8 cellular contexts compared by ENCODE assay signal in the genomic region with DNA sequence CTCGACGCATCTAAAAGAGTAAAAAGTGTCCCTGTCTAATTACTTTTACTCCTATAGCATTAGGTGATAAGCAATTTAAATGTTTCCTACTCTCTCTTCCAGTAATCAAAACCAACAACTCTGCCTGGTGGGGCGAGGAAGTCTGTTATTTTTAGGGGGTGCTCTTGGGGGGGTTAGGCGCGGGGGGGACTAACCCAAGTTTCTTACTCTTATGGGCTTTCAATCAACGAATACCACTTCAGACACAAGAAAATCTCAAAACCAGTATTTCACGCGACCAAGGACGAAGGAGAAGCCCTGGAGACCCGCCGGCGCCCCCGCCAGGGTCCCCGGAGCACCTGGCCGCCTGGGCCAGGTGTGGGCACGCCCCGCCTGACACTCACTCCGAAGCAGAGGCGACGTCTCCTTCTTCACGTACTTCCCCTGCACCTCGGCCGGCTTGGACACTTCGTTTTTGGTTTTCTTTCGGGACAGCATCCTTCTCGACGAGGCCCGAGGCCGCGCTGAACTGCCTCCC. TPM values are rescaled to one million over a fixed set of nuclear protein-coding genes. Genes with fewer than 3 reads are reported as not detected.
DNase-seq lines count a peak whose midpoint lies in the region; ATAC-seq and TF ChIP-seq lines count a peak whose summit lies in the region.

No MANE protein-coding gene starts in this region.

- no peaks in the 10 kb centered on the region for H3K9me3 ChIP-seq in H9 (ENCODE audit: control insufficient read depth, low read depth, low read length)

- no peak overlapping the region for H3T11ph ChIP-seq in H9 (ENCODE audit: low read length)

- H3K9ac ChIP-seq in H9 (ENCODE audit: extremely low read depth, insufficient read length, low read length): peak overlapping the region; percentile 48

- no peak overlapping the region; a peak in 1 of 5 replicates for H3K4me3 Mint-ChIP-seq in H9
- no peak overlapping the region for H3K4me3 Mint-ChIP-seq in activated naive CD8-positive, alpha-beta T cell treated with anti-CD3 and anti-CD28 coated beads, Interleukin-2, amount 50 U/mL, for 24 hours
- H3K4me3 Mint-ChIP-seq in stimulated activated naive B cell treated with anti-CD40 and anti-IgM and Interleukin-4, amounts not matched to agents 10 μg/mL and 1 μg/mL and 100 μg/mL, for 72 hours: no peak overlapping the region

- no peaks in the 10 kb centered on the region for H3K23me2 ChIP-seq in H9 (ENCODE audit: insufficient read length, low read depth, low read length, poor library complexity, severe bottlenecking)

- DNase-seq in NK-92 treated with Interleukin-12 subunit alpha and Interleukin-12 subunit beta, amount 100 ng/mL, for 24 hours (lab: John Stamatoyannopoulos, UW): peak; percentile 52
- DNase-seq in NK-92 (lab: John Stamatoyannopoulos, UW; ENCODE audit: unreplicated experiment): no peak
- peak; percentile 58 for DNase-seq in H9
- peak; percentile 49 for DNase-seq in NCI-H1105 treated with DMSO at 0.1 percent for 48 hours (lab: John Stamatoyannopoulos, UW)
- no peak for DNase-seq in activated naive CD8-positive, alpha-beta T cell treated with anti-CD3 and anti-CD28 coated beads, Interleukin-2, amount 50 U/mL, for 24 hours
- DNase-seq in iPS-NIHi11 (ENCODE audit: low spot score): peak; percentile 47
- no peak for DNase-seq in stimulated activated naive B cell treated with anti-CD40 and anti-IgM and Interleukin-4, amounts not matched to agents 10 μg/mL and 1 μg/mL and 100 μg/mL, for 72 hours
- DNase-seq in AML-193 (lab: John Stamatoyannopoulos, UW): no peak

- WGBS in H9 (ENCODE audit: extremely low coverage, insufficient read length, low lambda C conversion rate): no CpG with 5 or more reads among the region's 30 CpGs

- H3K27me3 Mint-ChIP-seq in H9 (ENCODE audit: low read depth): no peaks in the 10 kb centered on the region
- no peaks in the 10 kb centered on the region for H3K27me3 Mint-ChIP-seq in activated naive CD8-positive, alpha-beta T cell treated with anti-CD3 and anti-CD28 coated beads, Interleukin-2, amount 50 U/mL, for 24 hours
- no peaks in the 10 kb centered on the region for H3K27me3 Mint-ChIP-seq in stimulated activated naive B cell treated with anti-CD40 and anti-IgM and Interleukin-4, amounts not matched to agents 10 μg/mL and 1 μg/mL and 100 μg/mL, for 72 hours

- no peak overlapping the region for H3K4ac ChIP-seq in H9 (ENCODE audit: low read depth, low read length)

- H2BK5ac ChIP-seq in H9 (ENCODE audit: insufficient read length, low read length): no peak overlapping the region

- peak overlapping the region; percentile 96 to 98 (median 97) for H3K27ac Mint-ChIP-seq in H9
- peak overlapping the region; percentile 70 for H3K27ac Mint-ChIP-seq in activated naive CD8-positive, alpha-beta T cell treated with anti-CD3 and anti-CD28 coated beads, Interleukin-2, amount 50 U/mL, for 24 hours
- H3K27ac Mint-ChIP-seq in stimulated activated naive B cell treated with anti-CD40 and anti-IgM and Interleukin-4, amounts not matched to agents 10 μg/mL and 1 μg/mL and 100 μg/mL, for 72 hours: no peak overlapping the region

- peaks cover 9% of the 10 kb centered on the region for H3K4me1 ChIP-seq in H9 (ENCODE audit: insufficient read depth, low read length)

- H3K56ac ChIP-seq in H9 (ENCODE audit: insufficient read length, low read depth, low read length): no peak overlapping the region

- H2BK20ac ChIP-seq in H9 (ENCODE audit: low read depth, low read length, poor library complexity, severe bottlenecking): no peak overlapping the region

- H4K5ac ChIP-seq in H9 (ENCODE audit: insufficient read length, low read depth, low read length): no peak overlapping the region

- peaks cover 12 to 21% of the 10 kb centered on the region in 2 experiments for H3K4me1 Mint-ChIP-seq in H9
- peaks cover 16% of the 10 kb centered on the region for H3K4me1 Mint-ChIP-seq in activated naive CD8-positive, alpha-beta T cell treated with anti-CD3 and anti-CD28 coated beads, Interleukin-2, amount 50 U/mL, for 24 hours
- H3K4me1 Mint-ChIP-seq in stimulated activated naive B cell treated with anti-CD40 and anti-IgM and Interleukin-4, amounts not matched to agents 10 μg/mL and 1 μg/mL and 100 μg/mL, for 72 hours: peaks cover 10 to 18% of the 10 kb centered on the region in 2 donors

- no peak overlapping the region for H3K23ac ChIP-seq in H9 (ENCODE audit: insufficient read length, low read depth, low read length)

- H3K18ac ChIP-seq in H9 (ENCODE audit: insufficient read length, low read depth, low read length): no peak overlapping the region

- no peak overlapping the region for H2BK120ac ChIP-seq in H9 (ENCODE audit: low read depth, low read length, poor library complexity, severe bottlenecking)

- no peak overlapping the region for H2BK12ac ChIP-seq in H9 (ENCODE audit: insufficient read length, low read depth, low read length)

- peaks cover 20 to 22% (median 20%) of the 10 kb centered on the region in 3 experiments for H3K36me3 Mint-ChIP-seq in H9 (ENCODE audit: insufficient read depth in 1 of 3, low read depth in 3 of 3)
- peaks cover 14% of the 10 kb centered on the region for H3K36me3 Mint-ChIP-seq in activated naive CD8-positive, alpha-beta T cell treated with anti-CD3 and anti-CD28 coated beads, Interleukin-2, amount 50 U/mL, for 24 hours (ENCODE audit: low read depth)
- H3K36me3 Mint-ChIP-seq in stimulated activated naive B cell treated with anti-CD40 and anti-IgM and Interleukin-4, amounts not matched to agents 10 μg/mL and 1 μg/mL and 100 μg/mL, for 72 hours: peaks cover 12 to 15% of the 10 kb centered on the region in 2 donors

- H2AFZ ChIP-seq in H9 (ENCODE audit: low read length): no peak overlapping the region

- peak overlapping the region; percentile 91 for H3K27ac ChIP-seq in H9 (ENCODE audit: insufficient read length, low read depth, low read length)

- H3K4me2 ChIP-seq in H9 (ENCODE audit: insufficient read depth, insufficient read length, low read length): peak overlapping the region; percentile 77

- no peaks in the 10 kb centered on the region for H4K20me1 ChIP-seq in H9 (ENCODE audit: control insufficient read depth, insufficient read depth, insufficient read length)

- TF ChIP-seq CTCF in H9 (conservative IDR thresholded peaks at IDR 0.05): peak; percentile 25; the same call in 1 of the 3 replicates

- no peak overlapping the region for H4K8ac ChIP-seq in H9 (replicated peaks; ENCODE audit: insufficient read length, low read depth, low read length)

- no peak overlapping the region for H2BK15ac ChIP-seq in H9 (ENCODE audit: low read depth, low read length)

- no peak overlapping the region for H2AK5ac ChIP-seq in H9 (ENCODE audit: insufficient read length, low read length)

- H3K79me1 ChIP-seq in H9 (ENCODE audit: insufficient read depth, low read depth, low read length, poor library complexity, severe bottlenecking): no peaks in the 10 kb centered on the region

- H3K27me3 ChIP-seq in H9 (ENCODE audit: insufficient read depth, low read length): no peaks in the 10 kb centered on the region

- H3K9me3 Mint-ChIP-seq in H9: no peaks in the 10 kb centered on the region; a peak in 1 of 5 replicates
- H3K9me3 Mint-ChIP-seq in activated naive CD8-positive, alpha-beta T cell treated with anti-CD3 and anti-CD28 coated beads, Interleukin-2, amount 50 U/mL, for 24 hours: no peaks in the 10 kb centered on the region
- no peaks in the 10 kb centered on the region for H3K9me3 Mint-ChIP-seq in stimulated activated naive B cell treated with anti-CD40 and anti-IgM and Interleukin-4, amounts not matched to agents 10 μg/mL and 1 μg/mL and 100 μg/mL, for 72 hours

- peaks cover 12% of the 10 kb centered on the region; the same call in 1 of the 2 replicates for H3K79me2 ChIP-seq in H9 (ENCODE audit: insufficient read depth, low read length)

- H4K91ac ChIP-seq in H9 (ENCODE audit: insufficient read length, low read depth, low read length): no peak overlapping the region

- peak overlapping the region; percentile 97 for H3K14ac ChIP-seq in H9 (ENCODE audit: insufficient read depth, low read length)

- peak; percentile 52 for ATAC-seq in activated naive CD8-positive, alpha-beta T cell treated with anti-CD3 and anti-CD28 coated beads, Interleukin-2, amount 50 U/mL, for 24 hours
- peak; percentile 57 to 66 for ATAC-seq in stimulated activated naive B cell treated with anti-CD40 and anti-IgM and Interleukin-4, amounts not matched to agents 10 μg/mL and 1 μg/mL and 100 μg/mL, for 72 hours (replicated peaks)

RNA-seq across cellular contexts. Expression of gene SAV1, which starts 0.6 kb away (rescaled TPM):
- total RNA-seq in H9 (2021): 57.3 and 58.5 TPM in 2 replicates

Comparison
In these comparisons a context has a peak if more than half of its experiments do, and no peak if none do; other contexts are left out.
1. DNase-seq: peak in NK-92 treated with Interleukin-12 subunit alpha and Interleukin-12 subunit beta, amount 100 ng/mL, for 24 hours (single experiment), H9 (single experiment), NCI-H1105 treated with DMSO at 0.1 percent for 48 hours (single experiment) and iPS-NIHi11 (single experiment); none in NK-92 (single experiment), activated naive CD8-positive, alpha-beta T cell treated with anti-CD3 and anti-CD28 coated beads, Interleukin-2, amount 50 U/mL, for 24 hours (single experiment), stimulated activated naive B cell treated with anti-CD40 and anti-IgM and Interleukin-4, amounts not matched to agents 10 μg/mL and 1 μg/mL and 100 μg/mL, for 72 hours (single experiment) and AML-193 (0 of 2).